In genomic region chr14:100157548-100158232, GRCh38 we compare ENCODE assay signal across 9 cellular contexts. TPM values are rescaled to one million over a fixed set of nuclear protein-coding genes. Genes with fewer than 3 reads are reported as not detected.
DNase-seq lines count a peak whose midpoint lies in the region; ATAC-seq, FAIRE-seq and TF ChIP-seq lines count a peak whose summit lies in the region.
"Not testable (repeated sequence)": the region's sequence is repeated elsewhere in the genome, so short reads cannot be mapped to it uniquely, and the experiment has no call there.
"Had no signal": no experiment of that assay in that cellular context is flagged by ENCODE, and none has a peak within 500 bp of the region (broad histone marks: within the 10 kb centered on the region; RNA-seq: fewer than 3 reads in every experiment).

No MANE protein-coding gene starts in this region.

- not testable (repeated sequence) for H3K27me3 Mint-ChIP-seq in Caco-2 (ENCODE audit: insufficient read depth, unreplicated experiment); naive B cell
- H3K27me3 Mint-ChIP-seq in activated T-cell treated with anti-CD3 and anti-CD28 coated beads, Interleukin-2, amount 50 U/mL, for 4 hours (ENCODE audit: low read depth): peaks cover 19% of the 10 kb centered on the region
- H3K27me3 Mint-ChIP-seq in central memory CD8-positive, alpha-beta T cell: peaks cover 28% of the 10 kb centered on the region

- H3K9me3 Mint-ChIP-seq in Caco-2 (ENCODE audit: unreplicated experiment); activated T-cell treated with anti-CD3 and anti-CD28 coated beads, Interleukin-2, amount 50 U/mL, for 4 hours; central memory CD8-positive, alpha-beta T cell; naive B cell: not testable (repeated sequence)

- FAIRE-seq in small intestine (lab: Jason Lieb, UNC): not testable (repeated sequence)

- H3K36me3 Mint-ChIP-seq in Caco-2 (ENCODE audit: insufficient read depth, unreplicated experiment); activated T-cell treated with anti-CD3 and anti-CD28 coated beads, Interleukin-2, amount 50 U/mL, for 4 hours (ENCODE audit: insufficient read depth); central memory CD8-positive, alpha-beta T cell (ENCODE audit: insufficient read depth); naive B cell: not testable (repeated sequence)

- TF ChIP-seq CTCF in Caco-2 (IDR thresholded peaks at IDR 0.05; ENCODE audit: insufficient read depth in 1 of 2, low read depth in 1 of 2, low read length in 1 of 2, severe bottlenecking in 1 of 2, unreplicated experiment in 1 of 2); Peyer's patch (IDR thresholded peaks at IDR 0.05): not testable (repeated sequence)

- CTCF ChIA-PET in Caco-2 (lab: Charles Lee): interaction anchor here (0.6 to 1.2 kb wide), 2 partner anchors 35 to 177 kb away, joined by 3 to 4 read pairs; no protein-coding TSS in a partner anchor

- H3K27ac Mint-ChIP-seq in Caco-2 (ENCODE audit: unreplicated experiment); central memory CD8-positive, alpha-beta T cell (ENCODE audit: low read depth): not testable (repeated sequence)
- H3K27ac Mint-ChIP-seq in naive B cell: peak overlapping the region; percentile 76 to 87 (median 82)

- H3K4me3 Mint-ChIP-seq in Caco-2 (ENCODE audit: unreplicated experiment) (peak overlapping the region; percentile 50), naive B cell (peak overlapping the region; percentile 74 to 87 (median 78))
- peak overlapping the region; percentile 19 for H3K4me3 Mint-ChIP-seq in activated T-cell treated with anti-CD3 and anti-CD28 coated beads, Interleukin-2, amount 50 U/mL, for 4 hours
- peak overlapping the region; percentile 23 for H3K4me3 Mint-ChIP-seq in central memory CD8-positive, alpha-beta T cell

- intact Hi-C loops in Caco-2 (cut with micrococcal nuclease; ENCODE audit: unreplicated experiment): loop anchor here (5.0 kb wide), 1 partner anchor 40 kb away; no protein-coding TSS in a partner anchor

- not testable (repeated sequence) for DNase-seq in Caco-2; activated T-cell treated with anti-CD3 and anti-CD28 coated beads, Interleukin-2, amount 50 U/mL, for 4 hours; central memory CD8-positive, alpha-beta T cell (ENCODE audit: low spot score in 2 of 2); small intestine
- DNase-seq in Peyer's patch (peak; percentile 48 to 62 (median 55)), naive B cell (peak; percentile 47)

- peaks cover 13% of the 10 kb centered on the region; the same call in 1 of the 2 replicates for H3K4me1 ChIP-seq in Caco-2
- H3K4me1 ChIP-seq in Peyer's patch: peaks cover 0 to 43% (median 9%) of the 10 kb centered on the region in 4 donors
- not testable (repeated sequence) for H3K4me1 ChIP-seq in small intestine (ENCODE audit: control insufficient read depth in 2 of 2, insufficient read depth in 1 of 2, low read depth in 1 of 2, low read length in 1 of 2)

- 61 to 74% (median 70%) methylated on average over 16 of the region's 16 CpGs for whole genome bisulfite sequencing in small intestine, 3 donors

- POLR2A ChIA-PET in Caco-2 (lab: Charles Lee): not testable (repeated sequence)

- H3K4me3 ChIP-seq in Caco-2 (ENCODE audit: low read depth, low read length); small intestine (ENCODE audit: low read depth in 1 of 2, low read length in 2 of 2): not testable (repeated sequence)
- peak overlapping the region in 1 of 4 donors; percentile 77 for H3K4me3 ChIP-seq in Peyer's patch

- TF ChIP-seq POLR2A in Peyer's patch (IDR thresholded peaks at IDR 0.05): not testable (repeated sequence)

- not testable (repeated sequence) for H3K27me3 ChIP-seq in Caco-2 (replicated peaks; ENCODE audit: control insufficient read depth, insufficient read depth, low read length); Peyer's patch; small intestine (ENCODE audit: control insufficient read depth in 2 of 2, insufficient read depth in 2 of 2, low read length in 2 of 2)

- BruUV-seq in Caco-2 (replicated peaks; lab: Mats Ljungman, UMichigan): not testable (repeated sequence)

- peak overlapping the region; percentile 57 to 89 (median 86) for H3K27ac ChIP-seq in Peyer's patch
- H3K27ac ChIP-seq in small intestine (ENCODE audit: low read depth in 1 of 2, low read length in 1 of 2): peak overlapping the region; percentile 75 to 79

- H3K9me3 ChIP-seq in Caco-2; Peyer's patch; small intestine (ENCODE audit: control insufficient read depth, low read depth): not testable (repeated sequence)

- peak; percentile 32 for ATAC-seq in HG03175 (IDR thresholded peaks at IDR 0.05; ENCODE audit: unreplicated experiment)
- not testable (repeated sequence) for ATAC-seq in activated T-cell treated with anti-CD3 and anti-CD28 coated beads, Interleukin-2, amount 50 U/mL, for 4 hours; central memory CD8-positive, alpha-beta T cell (replicated peaks; ENCODE audit: extremely low read depth, poor library complexity, severe bottlenecking)
- ATAC-seq in naive B cell (ENCODE audit: low read depth in 2 of 2): peak; percentile 39 to 40

- H3K36me3 ChIP-seq in Caco-2 (ENCODE audit: control insufficient read depth, insufficient read depth, low read length); Peyer's patch; small intestine (ENCODE audit: control insufficient read depth in 2 of 2, insufficient read depth in 2 of 2, low read length in 2 of 2): not testable (repeated sequence)

- not testable (repeated sequence) for H3K4me1 Mint-ChIP-seq in Caco-2 (ENCODE audit: low read depth, unreplicated experiment); activated T-cell treated with anti-CD3 and anti-CD28 coated beads, Interleukin-2, amount 50 U/mL, for 4 hours (ENCODE audit: low read depth); central memory CD8-positive, alpha-beta T cell
- peaks cover 12 to 40% (median 36%) of the 10 kb centered on the region in 3 donors for H3K4me1 Mint-ChIP-seq in naive B cell

RNA-seq across cellular contexts. Expression of gene DEGS2, which starts 1.8 kb away (rescaled TPM):
- total RNA-seq in Caco-2 (2022) (3.8 and 5.1 TPM in 2 replicates), Peyer's patch (10 to 100 TPM; 13.2 to 96.5 (median 77.8) TPM)
- under 1 TPM; 0.19 to 0.40 (median 0.40) TPM for total RNA-seq in activated T-cell treated with anti-CD3 and anti-CD28 coated beads, Interleukin-2, amount 50 U/mL, for 4 hours
- polyA plus RNA-seq in naive B cell (ENCODE audit: low read depth in 6 of 6) (1 to 10 TPM in 3 of 6 donors, under 1 TPM in 3; 0.29 to 3.6 (median 0.96) TPM), small intestine (10 to 100 TPM; 16.1 to 47.0 (median 19.7) TPM)
- total RNA-seq: HFFc6, SK-MEL-5 had no signal

Comparison
In these comparisons a context has a peak if more than half of its experiments do, and no peak if none do; other contexts are left out.
1. H3K4me3 Mint-ChIP-seq: peak in every context shown above with its lines; median percentile 78 in naive B cell; 50 in Caco-2; 23 in central memory CD8-positive, alpha-beta T cell; 19 in activated T-cell treated with anti-CD3 and anti-CD28 coated beads, Interleukin-2, amount 50 U/mL, for 4 hours.